9 cellular contexts compared by ENCODE assay signal in the genomic region with DNA sequence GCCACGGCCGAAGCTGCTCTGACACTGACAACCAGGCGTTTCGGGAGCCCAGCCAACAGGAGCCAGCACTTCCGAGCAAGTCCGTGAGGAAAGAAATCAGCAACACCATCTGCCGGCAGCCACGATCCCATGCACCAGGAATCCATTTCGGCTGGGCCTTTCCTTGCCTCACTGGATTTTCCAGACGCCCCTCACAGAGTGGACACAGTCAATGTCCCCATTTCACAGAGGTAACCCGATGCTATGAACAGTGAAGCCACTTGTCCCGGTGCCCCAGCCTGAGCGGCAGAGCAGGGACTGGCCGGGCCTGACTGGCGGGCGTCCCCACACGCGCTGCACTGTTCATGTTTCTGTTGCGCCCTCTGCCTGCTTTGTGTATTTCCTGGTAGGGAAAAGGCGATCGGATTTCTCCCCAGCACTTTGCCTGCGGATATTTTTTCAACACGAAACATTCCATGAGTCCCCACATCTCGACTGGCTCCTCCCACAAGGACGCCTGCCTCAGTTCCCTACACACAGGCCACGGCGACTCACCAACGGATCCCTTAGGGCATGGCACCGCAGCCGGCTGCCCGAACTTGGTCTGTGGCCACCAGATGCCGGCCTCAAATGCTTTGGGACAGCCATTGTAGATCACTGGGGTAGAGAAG. TPM values are rescaled to one million over a fixed set of nuclear protein-coding genes. Genes with fewer than 3 reads are reported as not detected.
DNase-seq lines count a peak whose midpoint lies in the region; ATAC-seq and TF ChIP-seq lines count a peak whose summit lies in the region.
"Had no signal": no experiment of that assay in that cellular context is flagged by ENCODE, and none has a peak within 500 bp of the region (broad histone marks: within the 10 kb centered on the region; RNA-seq: fewer than 3 reads in every experiment).

No MANE protein-coding gene starts in this region.

- no peaks in the 10 kb centered on the region for H3K4me1 ChIP-seq in lower lobe of right lung

- intact Hi-C loops in lower lobe of right lung (cut with DNase I): no loop called here

- ATAC-seq in lower lobe of right lung (peak; percentile 13 to 55), GM18861 (IDR thresholded peaks at IDR 0.05; ENCODE audit: unreplicated experiment) (no peak)

- CTCF ChIA-PET in AG04450 (lab: Charles Lee): interaction anchor here (0.6 to 1.5 kb wide), 2 partner anchors 14 to 23 kb away, joined by 7 to 9 read pairs; no protein-coding TSS in a partner anchor

- H3K27ac ChIP-seq in AG04450 (ENCODE audit: low read depth, low read length) (peak overlapping the region; percentile 39), lower lobe of right lung (no peak overlapping the region)

- in situ Hi-C loops in GM13977 (cut with MboI; ENCODE audit: low pct_unique_long_range_greater_than_20kb, low sequenced_read_pairs, unreplicated experiment): no loop called here

- no peaks in the 10 kb centered on the region; the same call in 1 of the 2 replicates for H3K9me3 ChIP-seq in AG04450 (ENCODE audit: control insufficient read depth, insufficient read depth, low read length)
- H3K9me3 ChIP-seq in lower lobe of right lung: no peaks in the 10 kb centered on the region

- peaks cover 9% of the 10 kb centered on the region for H3K36me3 ChIP-seq in lower lobe of right lung

- H3K4me3 ChIP-seq in AG04450 (ENCODE audit: low read depth, low read length): peak overlapping the region; percentile 32; the same call in 1 of the 2 replicates
- no peak overlapping the region for H3K4me3 ChIP-seq in lower lobe of right lung

- DNase-seq in AG04450 (ENCODE audit: low read depth, low spot score) (peak; percentile 6), NCI-H1694 treated with DMSO at 0.1 percent for 48 hours (lab: John Stamatoyannopoulos, UW) (peak; percentile 71), dedifferentiated amniotic fluid mesenchymal stem cell (ENCODE audit: extremely low spot score) (peak; percentile 81), lower lobe of right lung (no peak), GM13977 (ENCODE audit: low spot score) (no peak)
- no peak for DNase-seq in central memory CD4-positive, alpha-beta T cell
- DNase-seq in activated CD4-positive, alpha-beta T cell treated with anti-CD3 and anti-CD28 coated beads for 48 hours: no peak
- DNase-seq: DND-41 had no signal

- H3K27me3 ChIP-seq in AG04450 (ENCODE audit: control insufficient read depth, insufficient read depth, low read length) (no peaks in the 10 kb centered on the region), lower lobe of right lung (ENCODE audit: low read depth) (no peaks in the 10 kb centered on the region)

- POLR2A ChIA-PET in AG04450 (lab: Yijun Ruan, JAX): no interaction called here

- TF ChIP-seq CTCF in AG04450 (IDR thresholded peaks at IDR 0.05; ENCODE audit: low read depth, low read length) (peak; percentile 69), lower lobe of right lung (IDR thresholded peaks at IDR 0.05) (no peak), GM13977 (IDR thresholded peaks at IDR 0.05; ENCODE audit: extremely low read depth, insufficient read depth, missing control alignments) (no peak)

RNA-seq across cellular contexts. Expression of a gene that starts 55.3 kb away (rescaled TPM):
- polyA plus RNA-seq in AG04450 (2011; rRNA removed): 19.7 and 23.7 TPM in 2 replicates
- polyA minus RNA-seq in AG04450 (2011; rRNA and poly(A)+ RNA removed): 20.7 TPM in 2 replicates
- 33.5 TPM for total RNA-seq in lower lobe of right lung

Comparison
In these comparisons a context has a peak if more than half of its experiments do, and no peak if none do; other contexts are left out.
1. DNase-seq: peak in AG04450 (single experiment), NCI-H1694 treated with DMSO at 0.1 percent for 48 hours (single experiment) and dedifferentiated amniotic fluid mesenchymal stem cell (single experiment); none in lower lobe of right lung (single experiment), central memory CD4-positive, alpha-beta T cell (single experiment), activated CD4-positive, alpha-beta T cell treated with anti-CD3 and anti-CD28 coated beads for 48 hours (single experiment) and GM13977 (single experiment).